ENCODE assay signal across 20 cellular contexts in genomic region chr12:130198026-130198662, GRCh38. TPM values are rescaled to one million over a fixed set of nuclear protein-coding genes. Genes with fewer than 3 reads are reported as not detected.
A peak's percentile ranks its signal among the peaks of the same experiment; 100 is the strongest.
DNase-seq lines count a peak whose midpoint lies in the region; ATAC-seq and TF ChIP-seq lines count a peak whose summit lies in the region.
"Had no signal": no experiment of that assay in that cellular context is flagged by ENCODE, and none has a peak within 500 bp of the region (broad histone marks: within the 10 kb centered on the region; RNA-seq: fewer than 3 reads in every experiment).

No MANE protein-coding gene starts in this region.

- no peak for TF ChIP-seq POLR2A in stomach (IDR thresholded peaks at IDR 0.05)

- no peak for TF ChIP-seq EP300 in stomach (IDR thresholded peaks at IDR 0.05)

- H3K4me3 ChIP-seq in stomach, result no peak overlapping the region
- H3K4me3 ChIP-seq: A549, GM12878, GM23248 had no signal

- no peak for TF ChIP-seq CTCF in stomach (IDR thresholded peaks at IDR 0.05)

- H3K27me3 ChIP-seq in stomach, result peaks cover 0 to 49% (median 0%) of the 10 kb centered on the region in 3 donors

- ATAC-seq in left lobe of liver, result no peak
- ATAC-seq in GM19397 (IDR thresholded peaks at IDR 0.05; ENCODE audit: unreplicated experiment), result no peak
- ATAC-seq: A549, GM12878 had no signal

- H3K9me3 ChIP-seq in stomach, result peaks cover 0 to 23% (median 11%) of the 10 kb centered on the region in 4 donors
- H3K9me3 ChIP-seq: Caco-2 had no signal

- H3K27ac ChIP-seq in stomach, result no peak overlapping the region
- H3K27ac ChIP-seq: 22Rv1, A549, C4-2B, GM23248 had no signal

- DNase-seq in DMS153 (lab: John Stamatoyannopoulos, UW), result peak; percentile 1
- DNase-seq in DMS153 treated with DMSO at 0.1 percent for 48 hours (lab: John Stamatoyannopoulos, UW; ENCODE audit: unreplicated experiment), result no peak
- peak; percentile 50 for DNase-seq in ecto neural progenitor cell (ENCODE audit: low spot score)
- peak; percentile 21 for DNase-seq in left lobe of liver (ENCODE audit: low spot score)
- peak; percentile 22 for DNase-seq in stomach
- no peak for DNase-seq in HK-2 (ENCODE audit: unreplicated experiment)
- DNase-seq in NCI-H1436 treated with DMSO at 0.1 percent for 48 hours (lab: John Stamatoyannopoulos, UW), result no peak
- DNase-seq: AML-193; Caco-2; CD4-positive, alpha-beta T cell; DMS79 treated with DMSO at 0.1 percent for 48 hours; GM23248; HCEC 1CT; IMR-90 had no signal

- H3K4me1 ChIP-seq in stomach, result no peaks in the 10 kb centered on the region
- H3K4me1 ChIP-seq: A549, Caco-2 had no signal

- H3K36me3 ChIP-seq in stomach, result no peaks in the 10 kb centered on the region

- intact Hi-C loops in stomach (cut with DNase I; ENCODE audit: low total_unique reads), result no loop called here

- WGBS in stomach, 5 donors, result 79 to 86% (median 83%) methylated on average over 13 to 18 of the region's 18 CpGs

RNA-seq across cellular contexts. Expression of gene FZD10, which starts 35.9 kb away (rescaled TPM):
- total RNA-seq in left lobe of liver (not detected), stomach (under 1 TPM in 2 of 5 donors, not detected in 3; 0.72 to 0.92 TPM)
- polyA plus RNA-seq in stomach, result 1 to 10 TPM in 1 of 3 donors, under 1 TPM in 2; 0.12 to 3.2 (median 0.31) TPM
- total RNA-seq: CD4-positive, alpha-beta T cell; GM12878; GM23248; IMR-90 had no signal
- polyA plus RNA-seq: A549, BJ, GM12878, GM23248, IMR-90 had no signal

Comparison
In these comparisons a context has a peak if more than half of its experiments do, and no peak if none do; other contexts are left out.
1. DNase-seq: peak in DMS153 (single experiment), ecto neural progenitor cell (single experiment), left lobe of liver (single experiment) and stomach (single experiment); none in DMS153 treated with DMSO at 0.1 percent for 48 hours (single experiment), HK-2 (single experiment) and NCI-H1436 treated with DMSO at 0.1 percent for 48 hours (single experiment).